ENCODE assay signal across 9 cellular contexts in the genomic region with DNA sequence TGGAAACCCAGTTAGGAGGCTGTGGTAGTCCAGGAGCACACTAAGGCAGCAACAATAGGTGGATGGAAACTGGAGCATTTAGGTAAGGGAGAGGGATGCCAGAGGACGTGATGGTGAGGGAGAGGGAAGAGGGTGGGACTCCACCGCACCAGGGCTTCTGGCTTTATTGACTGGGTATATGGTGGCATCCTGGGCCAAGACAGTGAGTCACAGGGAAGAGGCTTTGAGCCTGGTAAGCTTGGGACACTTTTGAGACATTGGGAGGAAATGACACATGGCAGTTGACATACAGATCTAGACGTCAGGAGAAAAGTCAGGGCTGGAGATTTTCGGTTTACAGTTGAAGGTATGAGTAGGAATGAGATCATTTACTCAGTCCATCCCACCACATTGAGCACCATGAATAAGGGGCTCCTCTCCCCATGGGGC. TPM values are rescaled to one million over a fixed set of nuclear protein-coding genes. Genes with fewer than 3 reads are reported as not detected.
DNase-seq lines count a peak whose midpoint lies in the region; ATAC-seq and TF ChIP-seq lines count a peak whose summit lies in the region.
"Had no signal": no experiment of that assay in that cellular context is flagged by ENCODE, and none has a peak within 500 bp of the region (broad histone marks: within the 10 kb centered on the region; RNA-seq: fewer than 3 reads in every experiment).

No MANE protein-coding gene starts in this region.

- H2AK5ac ChIP-seq in H9 (ENCODE audit: insufficient read length, low read length) = no peak overlapping the region

- no peak overlapping the region for H3K9ac ChIP-seq in H9 (ENCODE audit: extremely low read depth, insufficient read length, low read length)

- ATAC-seq in HG03139 (IDR thresholded peaks at IDR 0.05; ENCODE audit: unreplicated experiment) = no peak
- ATAC-seq in HG03439 (IDR thresholded peaks at IDR 0.05; ENCODE audit: unreplicated experiment) = no peak
- ATAC-seq in GM21526 (IDR thresholded peaks at IDR 0.05; ENCODE audit: low FRiP score, unreplicated experiment) = no peak

- H4K91ac ChIP-seq in H9 (ENCODE audit: insufficient read length, low read depth, low read length) = no peak overlapping the region

- H3K27ac Mint-ChIP-seq in H9 = no peak overlapping the region
- H3K27ac Mint-ChIP-seq in dendritic cell treated with granulocyte-macrophage colony-stimulating factor and Interleukin-4, amounts not matched to agents 40 ng/mL and 50 ng/mL, for 4 days = peak overlapping the region; percentile 23

- H3K9me3 ChIP-seq in H9 (ENCODE audit: control insufficient read depth, low read depth, low read length) (no peaks in the 10 kb centered on the region), SJSA1 (replicated peaks) (no peaks in the 10 kb centered on the region)
- H3K9me3 ChIP-seq: heart left ventricle had no signal

- TF ChIP-seq CTCF in H9 (conservative IDR thresholded peaks at IDR 0.05) = no peak

- H4K8ac ChIP-seq in H9 (replicated peaks; ENCODE audit: insufficient read length, low read depth, low read length) = peak overlapping the region; percentile 32

- H2AFZ ChIP-seq in H9 (ENCODE audit: low read length) = no peak overlapping the region

- H3K79me2 ChIP-seq in H9 (ENCODE audit: insufficient read depth, low read length) = no peaks in the 10 kb centered on the region

- H2BK120ac ChIP-seq in H9 (ENCODE audit: low read depth, low read length, poor library complexity, severe bottlenecking) = no peak overlapping the region

- no peak overlapping the region for H2BK5ac ChIP-seq in H9 (ENCODE audit: insufficient read length, low read length)

- H3K79me1 ChIP-seq in H9 (ENCODE audit: insufficient read depth, low read depth, low read length, poor library complexity, severe bottlenecking) = no peaks in the 10 kb centered on the region

- no peak overlapping the region for H3K18ac ChIP-seq in H9 (ENCODE audit: insufficient read length, low read depth, low read length)

- no peaks in the 10 kb centered on the region for H3K27me3 Mint-ChIP-seq in H9 (ENCODE audit: low read depth)
- peaks cover 8% of the 10 kb centered on the region for H3K27me3 Mint-ChIP-seq in dendritic cell treated with granulocyte-macrophage colony-stimulating factor and Interleukin-4, amounts not matched to agents 40 ng/mL and 50 ng/mL, for 4 days

- no peak overlapping the region for H3T11ph ChIP-seq in H9 (ENCODE audit: low read length)

- no peaks in the 10 kb centered on the region for H3K9me3 Mint-ChIP-seq in H9
- no peaks in the 10 kb centered on the region for H3K9me3 Mint-ChIP-seq in dendritic cell treated with granulocyte-macrophage colony-stimulating factor and Interleukin-4, amounts not matched to agents 40 ng/mL and 50 ng/mL, for 4 days

- peaks cover 7 to 9% of the 10 kb centered on the region in 2 experiments for H3K4me1 Mint-ChIP-seq in H9
- H3K4me1 Mint-ChIP-seq in dendritic cell treated with granulocyte-macrophage colony-stimulating factor and Interleukin-4, amounts not matched to agents 40 ng/mL and 50 ng/mL, for 4 days (ENCODE audit: low read depth) = peaks cover 38% of the 10 kb centered on the region

- no peaks in the 10 kb centered on the region for H3K27me3 ChIP-seq in H9 (ENCODE audit: insufficient read depth, low read length)
- no peaks in the 10 kb centered on the region for H3K27me3 ChIP-seq in SJSA1 (replicated peaks)
- H3K27me3 ChIP-seq: heart left ventricle had no signal

- no peak overlapping the region for H2BK12ac ChIP-seq in H9 (ENCODE audit: insufficient read length, low read depth, low read length)

- no peak overlapping the region for H2BK15ac ChIP-seq in H9 (ENCODE audit: low read depth, low read length)

- H3K27ac ChIP-seq in H9 (ENCODE audit: insufficient read length, low read depth, low read length) (no peak overlapping the region), SJSA1 (peak overlapping the region; percentile 99)

- peaks cover 6% of the 10 kb centered on the region; the same call in 1 of the 2 replicates for H3K4me1 ChIP-seq in H9 (ENCODE audit: insufficient read depth, low read length)
- H3K4me1 ChIP-seq in SJSA1 (replicated peaks) = peaks cover 65% of the 10 kb centered on the region

- no peaks in the 10 kb centered on the region for H3K36me3 Mint-ChIP-seq in H9 (ENCODE audit: insufficient read depth in 1 of 3, low read depth in 3 of 3)
- H3K36me3 Mint-ChIP-seq in dendritic cell treated with granulocyte-macrophage colony-stimulating factor and Interleukin-4, amounts not matched to agents 40 ng/mL and 50 ng/mL, for 4 days (ENCODE audit: low read depth) = no peaks in the 10 kb centered on the region

- no peak overlapping the region for H3K4me3 Mint-ChIP-seq in H9
- H3K4me3 Mint-ChIP-seq in dendritic cell treated with granulocyte-macrophage colony-stimulating factor and Interleukin-4, amounts not matched to agents 40 ng/mL and 50 ng/mL, for 4 days = no peak overlapping the region

- no peak overlapping the region for H3K4me3 ChIP-seq in SJSA1
- H3K4me3 ChIP-seq: heart left ventricle had no signal

- no peak overlapping the region for H4K5ac ChIP-seq in H9 (ENCODE audit: insufficient read length, low read depth, low read length)

- no peaks in the 10 kb centered on the region for H4K20me1 ChIP-seq in H9 (ENCODE audit: control insufficient read depth, insufficient read depth, insufficient read length)

- H3K56ac ChIP-seq in H9 (ENCODE audit: insufficient read length, low read depth, low read length) = no peak overlapping the region

- H3K23me2 ChIP-seq in H9 (ENCODE audit: insufficient read length, low read depth, low read length, poor library complexity, severe bottlenecking) = no peaks in the 10 kb centered on the region

- no peak overlapping the region for H3K4ac ChIP-seq in H9 (ENCODE audit: low read depth, low read length)

- H2BK20ac ChIP-seq in H9 (ENCODE audit: low read depth, low read length, poor library complexity, severe bottlenecking) = no peak overlapping the region

- no peak overlapping the region for H3K14ac ChIP-seq in H9 (ENCODE audit: insufficient read depth, low read length)

- intact Hi-C loops in dendritic cell treated with granulocyte-macrophage colony-stimulating factor and Interleukin-4, amounts not matched to agents 40 ng/mL and 50 ng/mL, for 4 days (cut with micrococcal nuclease) = no loop called here

- H3K4me2 ChIP-seq in H9 (ENCODE audit: insufficient read depth, insufficient read length, low read length) = no peak overlapping the region

- no peak for DNase-seq in H9
- peak; percentile 90 to 91 for DNase-seq in SJSA1 (ENCODE audit: low read depth in 1 of 2, low spot score in 2 of 2)
- DNase-seq in stimulated activated CD8-positive, alpha-beta memory T cell treated with anti-CD3 and anti-CD28 coated beads, Interleukin-4, amount 100 ng/mL, for 48 hours = peak; percentile 62
- no peak for DNase-seq in hippocampal formation (lab: John Stamatoyannopoulos, UW)
- DNase-seq: heart left ventricle had no signal

- H3K36me3 ChIP-seq in SJSA1 = peaks cover 6% of the 10 kb centered on the region

- no CpG with 5 or more reads among the region's 4 CpGs for WGBS in H9 (ENCODE audit: extremely low coverage, insufficient read length, low lambda C conversion rate)

- no peak overlapping the region for H3K23ac ChIP-seq in H9 (ENCODE audit: insufficient read length, low read depth, low read length)

RNA-seq across cellular contexts. Expression of gene NT5E, which starts 14.9 kb away (rescaled TPM):
- total RNA-seq in H9 (2021) = 0.33 and 0.52 TPM in 2 replicates
- 37.3 and 51.2 TPM in 2 replicates for total RNA-seq in SJSA1 (2014; rRNA removed; shearing (Covaris generic))

Comparison
In these comparisons a context has a peak if more than half of its experiments do, and no peak if none do; other contexts are left out.
1. DNase-seq: peak in SJSA1 (2 of 2) and stimulated activated CD8-positive, alpha-beta memory T cell treated with anti-CD3 and anti-CD28 coated beads, Interleukin-4, amount 100 ng/mL, for 48 hours (single experiment); none in H9 (single experiment) and hippocampal formation (0 of 2).
2. RNA of gene NT5E, which starts 14.9 kb away (total RNA-seq): 37.3 to 51.2 TPM in SJSA1; 0.33 to 0.52 TPM in H9; every median in the first group is over 10 times any median in the second.